Comparison of ENCODE assay signal across 1 cellular context in genomic region chr1:182839209-182840065, GRCh38.
TF ChIP-seq lines count a peak whose summit lies in the region.

Gene DHX9, plus strand, starts transcription at chr1:182839347. Its CDS starts 3,220 bp downstream, at chr1:182842567.

TF ChIP-seq in K562, 482 proteins besides CTCF, POLR2A, EP300 and RAD21 (continued from another document):
- TF ChIP-seq ELF4 (CRISPR knock-in tag; IDR thresholded peaks at IDR 0.05) (peak; percentile 96), CHD2 (IDR thresholded peaks at IDR 0.05; ENCODE audit: low read depth, low read length) (peak; percentile 46; the same call in 1 of the 2 replicates), CBX5 (IDR thresholded peaks at IDR 0.05; ENCODE audit: borderline replicate concordance, low read depth) (no peak; the same call in 1 of the 2 replicates), HBP1 (CRISPR knock-in tag; IDR thresholded peaks at IDR 0.05) (peak; percentile 85), MYNN (IDR thresholded peaks at IDR 0.05) (0 out of 2 replicates have a peak, but pooled peaks have one; percentile 75), MYNN (CRISPR knock-in tag; IDR thresholded peaks at IDR 0.05) (no peak), ZNF444 (CRISPR knock-in tag; IDR thresholded peaks at IDR 0.05) (no peak), FOSL1 (tag; conservative IDR thresholded peaks at IDR 0.05) (0 out of 2 replicates have a peak, but pooled peaks have one; percentile 40), ZNF12 (CRISPR knock-in tag; IDR thresholded peaks at IDR 0.05) (0 out of 2 replicates have a peak, but pooled peaks have one; percentile 63), MTA2 (IDR thresholded peaks at IDR 0.05; ENCODE audit: low read depth) (peak; percentile 87), CBX8 (IDR thresholded peaks at IDR 0.05; ENCODE audit: borderline replicate concordance, extremely low read depth, low read depth, low read length, poor library complexity, severe bottlenecking) (no peak), BCOR (IDR thresholded peaks at IDR 0.05) (peak; percentile 95), E2F3 (CRISPR knock-in tag; IDR thresholded peaks at IDR 0.05) (peak; percentile 40; the same call in 1 of the 2 replicates), ZNF134 (CRISPR knock-in tag; conservative IDR thresholded peaks at IDR 0.05) (0 out of 2 replicates have a peak, but pooled peaks have one; percentile 9), MAFK (IDR thresholded peaks at IDR 0.05; ENCODE audit: low read length) (no peak), ERF (CRISPR knock-in tag; IDR thresholded peaks at IDR 0.05) (peak; percentile 72; the same call in 1 of the 2 replicates), EWSR1 (IDR thresholded peaks at IDR 0.05; ENCODE audit: borderline replicate concordance, low read depth, partially characterized antibody) (no peak), HCFC1 (IDR thresholded peaks at IDR 0.05; ENCODE audit: low read depth, low read length) (peak; percentile 51), BCLAF1 (IDR thresholded peaks at IDR 0.05; ENCODE audit: borderline replicate concordance in 1 of 2, control insufficient read depth in 1 of 2, low read depth in 2 of 2, low read length in 1 of 2) (peak in 1 of 2 experiments; percentile 74; a peak in 1 of 4 replicates), CBFA2T3 (IDR thresholded peaks at IDR 0.05) (peak; percentile 96), DMBX1 (CRISPR knock-in tag; IDR thresholded peaks at IDR 0.05; ENCODE audit: borderline replicate concordance) (peak; percentile 79; the same call in 1 of the 2 replicates), ATF3 (IDR thresholded peaks at IDR 0.05) (0 out of 2 replicates have a peak, but pooled peaks have one; percentile 10), ATF3 (CRISPR knock-in tag; conservative IDR thresholded peaks at IDR 0.05) (peak; percentile 93), CBX3 (IDR thresholded peaks at IDR 0.05; ENCODE audit: borderline replicate concordance in 1 of 2, low read length in 2 of 2) (peak in 1 of 2 experiments; percentile 84; a peak in 1 of 3 replicates), DPF2 (IDR thresholded peaks at IDR 0.05) (peak; percentile 95), ESRRA (IDR thresholded peaks at IDR 0.05; ENCODE audit: borderline replicate concordance, low read depth) (peak; percentile 34; the same call in 1 of the 2 replicates), KDM1A (IDR thresholded peaks at IDR 0.05) (peak; percentile 85 to 91; a peak in 3 of 4 replicates), CBX1 (IDR thresholded peaks at IDR 0.05; ENCODE audit: low read depth) (peak; percentile 64)
- TF ChIP-seq, protein P1, sequence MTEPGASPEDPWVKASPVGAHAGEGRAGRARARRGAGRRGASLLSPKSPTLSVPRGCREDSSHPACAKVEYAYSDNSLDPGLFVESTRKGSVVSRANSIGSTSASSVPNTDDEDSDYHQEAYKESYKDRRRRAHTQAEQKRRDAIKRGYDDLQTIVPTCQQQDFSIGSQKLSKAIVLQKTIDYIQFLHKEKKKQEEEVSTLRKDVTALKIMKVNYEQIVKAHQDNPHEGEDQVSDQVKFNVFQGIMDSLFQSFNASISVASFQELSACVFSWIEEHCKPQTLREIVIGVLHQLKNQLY (CRISPR knock-in tag; conservative IDR thresholded peaks at IDR 0.05): peak in 1 of 2 experiments; percentile 87; a peak in 2 of 4 replicates
- TF ChIP-seq, protein P2, sequence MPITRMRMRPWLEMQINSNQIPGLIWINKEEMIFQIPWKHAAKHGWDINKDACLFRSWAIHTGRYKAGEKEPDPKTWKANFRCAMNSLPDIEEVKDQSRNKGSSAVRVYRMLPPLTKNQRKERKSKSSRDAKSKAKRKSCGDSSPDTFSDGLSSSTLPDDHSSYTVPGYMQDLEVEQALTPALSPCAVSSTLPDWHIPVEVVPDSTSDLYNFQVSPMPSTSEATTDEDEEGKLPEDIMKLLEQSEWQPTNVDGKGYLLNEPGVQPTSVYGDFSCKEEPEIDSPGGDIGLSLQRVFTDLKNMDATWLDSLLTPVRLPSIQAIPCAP (CRISPR knock-in tag; IDR thresholded peaks at IDR 0.05; ENCODE audit: borderline replicate concordance): no peak
- TF ChIP-seq, protein P3, sequence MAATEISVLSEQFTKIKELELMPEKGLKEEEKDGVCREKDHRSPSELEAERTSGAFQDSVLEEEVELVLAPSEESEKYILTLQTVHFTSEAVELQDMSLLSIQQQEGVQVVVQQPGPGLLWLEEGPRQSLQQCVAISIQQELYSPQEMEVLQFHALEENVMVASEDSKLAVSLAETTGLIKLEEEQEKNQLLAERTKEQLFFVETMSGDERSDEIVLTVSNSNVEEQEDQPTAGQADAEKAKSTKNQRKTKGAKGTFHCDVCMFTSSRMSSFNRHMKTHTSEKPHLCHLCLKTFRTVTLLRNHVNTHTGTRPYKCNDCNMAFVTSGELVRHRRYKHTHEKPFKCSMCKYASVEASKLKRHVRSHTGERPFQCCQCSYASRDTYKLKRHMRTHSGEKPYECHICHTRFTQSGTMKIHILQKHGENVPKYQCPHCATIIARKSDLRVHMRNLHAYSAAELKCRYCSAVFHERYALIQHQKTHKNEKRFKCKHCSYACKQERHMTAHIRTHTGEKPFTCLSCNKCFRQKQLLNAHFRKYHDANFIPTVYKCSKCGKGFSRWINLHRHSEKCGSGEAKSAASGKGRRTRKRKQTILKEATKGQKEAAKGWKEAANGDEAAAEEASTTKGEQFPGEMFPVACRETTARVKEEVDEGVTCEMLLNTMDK (IDR thresholded peaks at IDR 0.05; ENCODE audit: borderline replicate concordance, insufficient read depth, low read depth, low read length, poor library complexity, severe bottlenecking): no peak
- TF ChIP-seq, protein P4, sequence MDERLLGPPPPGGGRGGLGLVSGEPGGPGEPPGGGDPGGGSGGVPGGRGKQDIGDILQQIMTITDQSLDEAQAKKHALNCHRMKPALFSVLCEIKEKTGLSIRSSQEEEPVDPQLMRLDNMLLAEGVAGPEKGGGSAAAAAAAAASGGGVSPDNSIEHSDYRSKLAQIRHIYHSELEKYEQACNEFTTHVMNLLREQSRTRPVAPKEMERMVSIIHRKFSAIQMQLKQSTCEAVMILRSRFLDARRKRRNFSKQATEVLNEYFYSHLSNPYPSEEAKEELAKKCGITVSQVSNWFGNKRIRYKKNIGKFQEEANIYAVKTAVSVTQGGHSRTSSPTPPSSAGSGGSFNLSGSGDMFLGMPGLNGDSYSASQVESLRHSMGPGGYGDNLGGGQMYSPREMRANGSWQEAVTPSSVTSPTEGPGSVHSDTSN (CRISPR knock-in tag; IDR thresholded peaks at IDR 0.05; ENCODE audit: low read depth): no peak
- TF ChIP-seq, protein P4 (tag; conservative IDR thresholded peaks at IDR 0.05; ENCODE audit: low read depth): no peak
- TF ChIP-seq, protein P5, sequence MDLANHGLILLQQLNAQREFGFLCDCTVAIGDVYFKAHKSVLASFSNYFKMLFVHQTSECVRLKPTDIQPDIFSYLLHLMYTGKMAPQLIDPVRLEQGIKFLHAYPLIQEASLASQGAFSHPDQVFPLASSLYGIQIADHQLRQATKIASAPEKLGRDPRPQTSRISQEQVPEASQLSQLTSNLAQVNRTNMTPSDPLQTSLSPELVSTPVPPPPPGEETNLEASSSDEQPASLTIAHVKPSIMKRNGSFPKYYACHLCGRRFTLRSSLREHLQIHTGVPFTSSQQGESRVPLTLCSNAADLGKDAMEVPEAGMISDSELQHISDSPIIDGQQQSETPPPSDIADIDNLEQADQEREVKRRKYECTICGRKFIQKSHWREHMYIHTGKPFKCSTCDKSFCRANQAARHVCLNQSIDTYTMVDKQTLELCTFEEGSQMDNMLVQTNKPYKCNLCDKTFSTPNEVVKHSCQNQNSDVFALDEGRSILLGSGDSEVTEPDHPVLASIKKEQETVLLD (IDR thresholded peaks at IDR 0.05): peak; percentile 90
